Comparison of ENCODE assay signal across 11 cellular contexts in genomic region chr17:78409191-78409621, GRCh38. TPM values are rescaled to one million over a fixed set of nuclear protein-coding genes. Genes with fewer than 3 reads are reported as not detected.
DNase-seq lines count a peak whose midpoint lies in the region; ATAC-seq and TF ChIP-seq lines count a peak whose summit lies in the region.
"Had no signal": no experiment of that assay in that cellular context is flagged by ENCODE, and none has a peak within 500 bp of the region (broad histone marks: within the 10 kb centered on the region; RNA-seq: fewer than 3 reads in every experiment).

No MANE protein-coding gene starts in this region.

- peak; percentile 26 for DNase-seq in DMS53 treated with DMSO at 0.1 percent for 48 hours (lab: John Stamatoyannopoulos, UW; ENCODE audit: unreplicated experiment)
- DNase-seq in NCI-H146 (lab: John Stamatoyannopoulos, UW), result peak; percentile 91
- no peak for DNase-seq in activated CD8-positive, alpha-beta T cell treated with anti-CD3 and anti-CD28 coated beads for 36 hours
- DNase-seq in natural killer cell treated with Interleukin-12 subunit alpha and Interleukin-12 subunit beta and Interleukin-15 and Interleukin-18, amount 100 ng/mL, for 72 hours (ENCODE audit: low spot score), result no peak
- DNase-seq in GF-D8 (lab: John Stamatoyannopoulos, UW), result no peak
- DNase-seq in RPMI8226, result no peak
- DNase-seq: GOT3, SK-N-SH had no signal

- H3K27me3 Mint-ChIP-seq in activated CD8-positive, alpha-beta T cell treated with anti-CD3 and anti-CD28 coated beads for 36 hours, result no peaks in the 10 kb centered on the region
- no peaks in the 10 kb centered on the region for H3K27me3 Mint-ChIP-seq in natural killer cell treated with Interleukin-12 subunit alpha and Interleukin-12 subunit beta and Interleukin-15 and Interleukin-18, amount 100 ng/mL, for 72 hours

- no peaks in the 10 kb centered on the region for H3K9me3 Mint-ChIP-seq in activated CD8-positive, alpha-beta T cell treated with anti-CD3 and anti-CD28 coated beads for 36 hours
- H3K9me3 Mint-ChIP-seq in natural killer cell treated with Interleukin-12 subunit alpha and Interleukin-12 subunit beta and Interleukin-15 and Interleukin-18, amount 100 ng/mL, for 72 hours, result no peaks in the 10 kb centered on the region

- POLR2A ChIA-PET in activated CD8-positive, alpha-beta T cell treated with anti-CD3 and anti-CD28 coated beads for 36 hours (lab: Charles Lee), result no interaction called here

- ATAC-seq in activated CD8-positive, alpha-beta T cell treated with anti-CD3 and anti-CD28 coated beads for 36 hours, result no peak
- no peak for ATAC-seq in natural killer cell treated with Interleukin-12 subunit alpha and Interleukin-12 subunit beta and Interleukin-15 and Interleukin-18, amount 100 ng/mL, for 72 hours
- ATAC-seq in GM21737 (IDR thresholded peaks at IDR 0.05; ENCODE audit: unreplicated experiment) (no peak), HG03095 (IDR thresholded peaks at IDR 0.05; ENCODE audit: unreplicated experiment) (no peak)
- ATAC-seq: GM12878 had no signal

- no peak overlapping the region for H3K4me3 Mint-ChIP-seq in activated CD8-positive, alpha-beta T cell treated with anti-CD3 and anti-CD28 coated beads for 36 hours
- no peak overlapping the region for H3K4me3 Mint-ChIP-seq in natural killer cell treated with Interleukin-12 subunit alpha and Interleukin-12 subunit beta and Interleukin-15 and Interleukin-18, amount 100 ng/mL, for 72 hours

- H3K27ac Mint-ChIP-seq in activated CD8-positive, alpha-beta T cell treated with anti-CD3 and anti-CD28 coated beads for 36 hours, result peak overlapping the region; percentile 9
- H3K27ac Mint-ChIP-seq in natural killer cell treated with Interleukin-12 subunit alpha and Interleukin-12 subunit beta and Interleukin-15 and Interleukin-18, amount 100 ng/mL, for 72 hours, result peak overlapping the region; percentile 66 to 84

- intact Hi-C loops in activated CD8-positive, alpha-beta T cell treated with anti-CD3 and anti-CD28 coated beads for 36 hours (cut with micrococcal nuclease), result no loop called here

- H3K4me1 Mint-ChIP-seq in activated CD8-positive, alpha-beta T cell treated with anti-CD3 and anti-CD28 coated beads for 36 hours (ENCODE audit: low read depth), result peaks cover 48% of the 10 kb centered on the region
- peaks cover 53 to 65% of the 10 kb centered on the region in 2 donors for H3K4me1 Mint-ChIP-seq in natural killer cell treated with Interleukin-12 subunit alpha and Interleukin-12 subunit beta and Interleukin-15 and Interleukin-18, amount 100 ng/mL, for 72 hours (ENCODE audit: low read depth in 2 of 2)

- TF ChIP-seq CTCF in activated CD8-positive, alpha-beta T cell treated with anti-CD3 and anti-CD28 coated beads for 36 hours (IDR thresholded peaks at IDR 0.05), result no peak

- CTCF ChIA-PET in activated CD8-positive, alpha-beta T cell treated with anti-CD3 and anti-CD28 coated beads for 36 hours (lab: Charles Lee), result interaction anchor here (3.5 kb wide), 1 partner anchor 48 kb away, joined by 15 read pairs; no protein-coding TSS in a partner anchor

- H3K36me3 Mint-ChIP-seq in activated CD8-positive, alpha-beta T cell treated with anti-CD3 and anti-CD28 coated beads for 36 hours (ENCODE audit: low read depth), result peaks cover 36% of the 10 kb centered on the region
- no peaks in the 10 kb centered on the region for H3K36me3 Mint-ChIP-seq in natural killer cell treated with Interleukin-12 subunit alpha and Interleukin-12 subunit beta and Interleukin-15 and Interleukin-18, amount 100 ng/mL, for 72 hours

RNA-seq across cellular contexts. Expression of gene PGS1, which starts 30.8 kb away (rescaled TPM):
- 10 to 100 TPM; 42.1 to 43.3 TPM for total RNA-seq in activated CD8-positive, alpha-beta T cell treated with anti-CD3 and anti-CD28 coated beads for 36 hours
- total RNA-seq in natural killer cell treated with Interleukin-12 subunit alpha and Interleukin-12 subunit beta and Interleukin-15 and Interleukin-18, amount 100 ng/mL, for 72 hours, result 100 to 1,000 TPM in 1 of 2 donors, 10 to 100 TPM in 1; 83.0 to 139 TPM

RNA-seq across cellular contexts. Expression of gene SOCS3, which starts 49.3 kb away (rescaled TPM):
- 10 to 100 TPM; 48.6 to 49.1 TPM for total RNA-seq in activated CD8-positive, alpha-beta T cell treated with anti-CD3 and anti-CD28 coated beads for 36 hours
- 100 to 1,000 TPM; 110 to 156 TPM for total RNA-seq in natural killer cell treated with Interleukin-12 subunit alpha and Interleukin-12 subunit beta and Interleukin-15 and Interleukin-18, amount 100 ng/mL, for 72 hours

Comparison
In these comparisons a context has a peak if more than half of its experiments do, and no peak if none do; other contexts are left out.
1. DNase-seq: peak in DMS53 treated with DMSO at 0.1 percent for 48 hours (single experiment) and NCI-H146 (single experiment); none in activated CD8-positive, alpha-beta T cell treated with anti-CD3 and anti-CD28 coated beads for 36 hours (single experiment), natural killer cell treated with Interleukin-12 subunit alpha and Interleukin-12 subunit beta and Interleukin-15 and Interleukin-18, amount 100 ng/mL, for 72 hours (single experiment), GF-D8 (single experiment) and RPMI8226 (single experiment).